In the genomic region with DNA sequence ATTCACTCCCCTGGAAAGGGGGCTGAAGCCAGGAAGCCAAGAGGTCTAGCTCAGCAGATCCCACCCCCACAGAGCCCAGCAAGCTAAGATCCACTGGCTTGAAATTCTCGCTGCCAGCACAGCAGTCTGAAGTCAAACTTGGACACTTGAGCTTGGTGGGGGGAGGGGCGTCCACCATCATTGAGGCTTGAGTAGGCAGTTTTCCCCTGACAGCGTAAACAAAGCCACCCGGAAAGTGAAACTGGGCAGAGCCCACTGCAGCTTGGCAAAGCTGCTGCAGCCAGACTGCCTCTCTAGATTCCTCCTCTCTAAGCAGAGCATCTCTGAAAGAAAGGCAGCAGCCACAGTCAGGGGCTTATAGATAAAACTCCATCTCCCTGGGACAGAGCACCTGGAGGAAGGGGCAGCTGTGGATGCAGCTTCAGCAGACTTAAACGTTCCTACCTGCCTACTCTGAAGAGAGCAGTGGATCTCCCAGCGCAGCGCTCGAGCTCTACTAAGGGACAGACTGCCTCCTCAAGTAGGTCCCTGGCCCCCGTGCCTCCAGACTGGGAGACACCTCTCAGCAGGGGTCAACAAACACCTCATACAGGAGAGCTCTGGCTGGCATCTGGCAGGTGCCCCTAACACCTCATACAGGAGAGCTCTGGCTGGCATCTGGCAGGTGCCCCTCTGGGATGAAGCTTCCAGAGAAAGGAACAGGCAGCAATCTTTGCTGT, we compare ENCODE assay signal across 8 cellular contexts.
DNase-seq lines count a peak whose midpoint lies in the region; FAIRE-seq and TF ChIP-seq lines count a peak whose summit lies in the region.
"Not testable (repeated sequence)": the region's sequence is repeated elsewhere in the genome, so short reads cannot be mapped to it uniquely, and the experiment has no call there.

No MANE protein-coding gene starts in this region.

- not testable (repeated sequence) for H3K27ac Mint-ChIP-seq in MCF 10A (ENCODE audit: low read depth, unreplicated experiment); osteocyte (ENCODE audit: unreplicated experiment)

- not testable (repeated sequence) for H3K9me3 ChIP-seq in NT2/D1 (ENCODE audit: insufficient read depth, low read length); kidney (ENCODE audit: control insufficient read depth in 1 of 2, low read length in 2 of 2)

- not testable (repeated sequence) for H3K27me3 Mint-ChIP-seq in MCF 10A (ENCODE audit: insufficient read depth, unreplicated experiment); osteocyte (ENCODE audit: unreplicated experiment)

- intact Hi-C loops in MCF 10A (cut with micrococcal nuclease); kidney (cut with DNase I): not testable (repeated sequence)

- H3K27ac ChIP-seq in kidney (ENCODE audit: low read depth in 2 of 2, low read length in 2 of 2); substantia nigra (ENCODE audit: low read depth, low read length, poor library complexity, severe bottlenecking): not testable (repeated sequence)

- H3K4me1 Mint-ChIP-seq in MCF 10A (ENCODE audit: insufficient read depth, unreplicated experiment); osteocyte (ENCODE audit: unreplicated experiment): not testable (repeated sequence)

- not testable (repeated sequence) for H3K36me3 ChIP-seq in NT2/D1 (ENCODE audit: insufficient read depth, insufficient read length, low read length); kidney (ENCODE audit: control insufficient read depth in 1 of 2, insufficient read depth in 2 of 2, low read length in 2 of 2)

- BruUV-seq in MCF 10A (replicated peaks; lab: Mats Ljungman, UMichigan): not testable (repeated sequence)

- H3K4me3 Mint-ChIP-seq in MCF 10A (ENCODE audit: unreplicated experiment): not testable (repeated sequence)
- peak overlapping the region; percentile 18 for H3K4me3 Mint-ChIP-seq in osteocyte (ENCODE audit: unreplicated experiment)

- DNase-seq in Ammon's horn (ENCODE audit: low spot score) (peak; percentile 21), HT-29 (ENCODE audit: low spot score) (peak; percentile 45), NCI-H2107 treated with DMSO at 0.1 percent for 48 hours (lab: John Stamatoyannopoulos, UW; ENCODE audit: unreplicated experiment) (peak; percentile 11), NT2/D1 (ENCODE audit: low read depth, low spot score) (peak; percentile 3), MCF 10A (ENCODE audit: unreplicated experiment) (peak; percentile 1), kidney (peak; percentile 53), substantia nigra (lab: John Stamatoyannopoulos, UW) (peak in 27 of 49 donors; percentile 0 to 22 (median 3))
- not testable (repeated sequence) for DNase-seq in osteocyte (ENCODE audit: extremely low spot score, unreplicated experiment)

- TF ChIP-seq CTCF in MCF 10A (IDR thresholded peaks at IDR 0.05; ENCODE audit: unreplicated experiment); kidney (IDR thresholded peaks at IDR 0.05; ENCODE audit: borderline replicate concordance, extremely low read depth, insufficient read depth); osteocyte (IDR thresholded peaks at IDR 0.05): not testable (repeated sequence)

- not testable (repeated sequence) for H3K9ac ChIP-seq in NT2/D1 (ENCODE audit: insufficient read length, low read depth); kidney (ENCODE audit: low read length in 2 of 2)

- not testable (repeated sequence) for FAIRE-seq in kidney (lab: Jason Lieb, UNC)

- H3K9me3 Mint-ChIP-seq in MCF 10A (ENCODE audit: unreplicated experiment) (peaks cover 14% of the 10 kb centered on the region), osteocyte (ENCODE audit: unreplicated experiment) (peaks cover 11% of the 10 kb centered on the region)

- not testable (repeated sequence) for H3K4me1 ChIP-seq in NT2/D1 (ENCODE audit: insufficient read depth, insufficient read length); kidney (ENCODE audit: control insufficient read depth in 1 of 2, insufficient read depth in 1 of 2, low read depth in 1 of 2, low read length in 2 of 2)

- not testable (repeated sequence) for H3K27me3 ChIP-seq in NT2/D1 (ENCODE audit: insufficient read depth, insufficient read length)

- CTCF ChIA-PET in MCF 10A (lab: Yijun Ruan, JAX): interaction anchor here (0.6 kb wide), 1 partner anchor 898 kb away, joined by 4 read pairs; no protein-coding TSS in a partner anchor

- POLR2A ChIA-PET in MCF 10A (lab: Yijun Ruan, JAX): interaction anchor here (0.6 kb wide), 2 partner anchors 107 to 395 kb away, joined by 3 read pairs; no protein-coding TSS in a partner anchor

- H3K4me3 ChIP-seq in NT2/D1 (ENCODE audit: insufficient read length, low read depth); kidney (ENCODE audit: low read length in 2 of 2): not testable (repeated sequence)

- not testable (repeated sequence) for H3K36me3 Mint-ChIP-seq in MCF 10A (ENCODE audit: insufficient read depth, unreplicated experiment); osteocyte (ENCODE audit: unreplicated experiment)
